ENCODE assay signal across 8 cellular contexts in genomic region chr11:67238894-67239794, GRCh38. TPM values are rescaled to one million over a fixed set of nuclear protein-coding genes. Genes with fewer than 3 reads are reported as not detected.
DNase-seq lines count a peak whose midpoint lies in the region; ATAC-seq lines count a peak whose summit lies in the region.

No MANE protein-coding gene starts in this region.

- H3K4me1 Mint-ChIP-seq in stimulated activated naive CD8-positive, alpha-beta T cell treated with anti-CD3 and anti-CD28 coated beads, Interleukin-15, Interleukin-2, amounts not matched to agents 100 ng/mL and 50 ng/mL, for 24 hours (ENCODE audit: low read depth) = peaks cover 50% of the 10 kb centered on the region
- peaks cover 41% of the 10 kb centered on the region for H3K4me1 Mint-ChIP-seq in activated naive CD8-positive, alpha-beta T cell treated with anti-CD3 and anti-CD28 coated beads, Interleukin-2, amount 10 ng/mL, durations not matched to agents 7 days and 5 days

- ATAC-seq in stimulated activated naive CD8-positive, alpha-beta T cell treated with anti-CD3 and anti-CD28 coated beads, Interleukin-15, Interleukin-2, amounts not matched to agents 100 U/mL and 50 U/mL, for 24 hours = no peak
- ATAC-seq in activated naive CD8-positive, alpha-beta T cell treated with anti-CD3 and anti-CD28 coated beads, Interleukin-2, amount 10 ng/mL, durations not matched to agents 7 days and 5 days (ENCODE audit: low read depth) = no peak
- ATAC-seq in HG03457 (IDR thresholded peaks at IDR 0.05; ENCODE audit: unreplicated experiment) = no peak

- peaks cover 42% of the 10 kb centered on the region for H3K36me3 Mint-ChIP-seq in stimulated activated naive CD8-positive, alpha-beta T cell treated with anti-CD3 and anti-CD28 coated beads, Interleukin-15, Interleukin-2, amounts not matched to agents 100 ng/mL and 50 ng/mL, for 24 hours (ENCODE audit: low read depth)
- peaks cover 30% of the 10 kb centered on the region for H3K36me3 Mint-ChIP-seq in activated naive CD8-positive, alpha-beta T cell treated with anti-CD3 and anti-CD28 coated beads, Interleukin-2, amount 10 ng/mL, durations not matched to agents 7 days and 5 days

- peak overlapping the region; percentile 99 for H3K4me3 Mint-ChIP-seq in stimulated activated naive CD8-positive, alpha-beta T cell treated with anti-CD3 and anti-CD28 coated beads, Interleukin-15, Interleukin-2, amounts not matched to agents 100 ng/mL and 50 ng/mL, for 24 hours
- peak overlapping the region; percentile 92 for H3K4me3 Mint-ChIP-seq in activated naive CD8-positive, alpha-beta T cell treated with anti-CD3 and anti-CD28 coated beads, Interleukin-2, amount 10 ng/mL, durations not matched to agents 7 days and 5 days

- DNase-seq in stimulated activated naive CD8-positive, alpha-beta T cell treated with anti-CD3 and anti-CD28 coated beads, Interleukin-15, Interleukin-2, amounts not matched to agents 100 U/mL and 50 U/mL, for 24 hours = no peak
- no peak for DNase-seq in activated naive CD8-positive, alpha-beta T cell treated with anti-CD3 and anti-CD28 coated beads, Interleukin-2, amount 10 ng/mL, durations not matched to agents 7 days and 5 days
- DNase-seq in islet precursor cell (peak; percentile 79), superior temporal gyrus (ENCODE audit: extremely low spot score) (peak; percentile 42)
- no peak for DNase-seq in stimulated activated CD4-positive, alpha-beta T cell treated with anti-CD3 and anti-CD28 coated beads, Interleukin-12 subunit alpha, Interleukin-12 subunit beta, amount 100 ng/mL, for 4 hours
- DNase-seq in activated CD4-positive, alpha-beta T cell treated with anti-CD3 and anti-CD28 coated beads for 4 hours = no peak

- H3K9me3 Mint-ChIP-seq in stimulated activated naive CD8-positive, alpha-beta T cell treated with anti-CD3 and anti-CD28 coated beads, Interleukin-15, Interleukin-2, amounts not matched to agents 100 ng/mL and 50 ng/mL, for 24 hours = no peaks in the 10 kb centered on the region
- H3K9me3 Mint-ChIP-seq in activated naive CD8-positive, alpha-beta T cell treated with anti-CD3 and anti-CD28 coated beads, Interleukin-2, amount 10 ng/mL, durations not matched to agents 7 days and 5 days = no peaks in the 10 kb centered on the region

- H3K27me3 Mint-ChIP-seq in stimulated activated naive CD8-positive, alpha-beta T cell treated with anti-CD3 and anti-CD28 coated beads, Interleukin-15, Interleukin-2, amounts not matched to agents 100 ng/mL and 50 ng/mL, for 24 hours = no peaks in the 10 kb centered on the region
- H3K27me3 Mint-ChIP-seq in activated naive CD8-positive, alpha-beta T cell treated with anti-CD3 and anti-CD28 coated beads, Interleukin-2, amount 10 ng/mL, durations not matched to agents 7 days and 5 days = no peaks in the 10 kb centered on the region

- H3K27ac Mint-ChIP-seq in stimulated activated naive CD8-positive, alpha-beta T cell treated with anti-CD3 and anti-CD28 coated beads, Interleukin-15, Interleukin-2, amounts not matched to agents 100 ng/mL and 50 ng/mL, for 24 hours = peak overlapping the region; percentile 50
- peak overlapping the region; percentile 94 for H3K27ac Mint-ChIP-seq in activated naive CD8-positive, alpha-beta T cell treated with anti-CD3 and anti-CD28 coated beads, Interleukin-2, amount 10 ng/mL, durations not matched to agents 7 days and 5 days

- POLR2A ChIA-PET in activated naive CD8-positive, alpha-beta T cell treated with anti-CD3 and anti-CD28 coated beads, Interleukin-2, amount 10 ng/mL, durations not matched to agents 7 days and 5 days (lab: Charles Lee) = interaction anchor here (0.5 to 4.4 kb wide), 20 partner anchors 11 to 595 kb away, joined by 3 to 38 read pairs (median 5); partner anchors contain the start of genes KDM2A, POLD4, PTPRCAP and SSH3

RNA-seq across cellular contexts. Expression of gene GRK2, which starts 27.1 kb away (rescaled TPM):
- total RNA-seq in activated naive CD8-positive, alpha-beta T cell treated with anti-CD3 and anti-CD28 coated beads, Interleukin-2, amount 10 ng/mL, durations not matched to agents 7 days and 5 days = 100 to 1,000 TPM; 325 to 341 TPM

RNA-seq across cellular contexts. Expression of gene ANKRD13D, which starts 50.0 kb away (rescaled TPM):
- total RNA-seq in activated naive CD8-positive, alpha-beta T cell treated with anti-CD3 and anti-CD28 coated beads, Interleukin-2, amount 10 ng/mL, durations not matched to agents 7 days and 5 days = 100 to 1,000 TPM; 185 to 207 TPM

Comparison
In these comparisons a context has a peak if more than half of its experiments do, and no peak if none do; other contexts are left out.
1. DNase-seq: peak in islet precursor cell (single experiment) and superior temporal gyrus (single experiment); none in stimulated activated naive CD8-positive, alpha-beta T cell treated with anti-CD3 and anti-CD28 coated beads, Interleukin-15, Interleukin-2, amounts not matched to agents 100 U/mL and 50 U/mL, for 24 hours (single experiment), activated naive CD8-positive, alpha-beta T cell treated with anti-CD3 and anti-CD28 coated beads, Interleukin-2, amount 10 ng/mL, durations not matched to agents 7 days and 5 days (single experiment), stimulated activated CD4-positive, alpha-beta T cell treated with anti-CD3 and anti-CD28 coated beads, Interleukin-12 subunit alpha, Interleukin-12 subunit beta, amount 100 ng/mL, for 4 hours (single experiment) and activated CD4-positive, alpha-beta T cell treated with anti-CD3 and anti-CD28 coated beads for 4 hours (0 of 2).